In genomic region chr21:30779269-30779668, GRCh38 we compare ENCODE assay signal across 33 cellular contexts. TPM values are rescaled to one million over a fixed set of nuclear protein-coding genes. Genes with fewer than 3 reads are reported as not detected.
"Had no signal": no experiment of that assay in that cellular context is flagged by ENCODE, and none has a peak within 500 bp of the region (broad histone marks: within the 10 kb centered on the region; RNA-seq: fewer than 3 reads in every experiment).

No MANE protein-coding gene starts in this region.

- H3K27me3 Mint-ChIP-seq: stimulated activated memory B cell treated with anti-CD40 and anti-IgM and Interleukin-4, amounts not matched to agents 10 μg/mL and 1 μg/mL and 100 μg/mL, for 72 hours; stimulated activated naive B cell treated with anti-CD40 and anti-IgM and Interleukin-4, amounts not matched to agents 10 μg/mL and 1 μg/mL and 100 μg/mL, for 72 hours; type B pancreatic cell had no signal

- H3K27ac ChIP-seq: stomach, testis, thoracic aorta, thyroid gland, tibial artery, tibial nerve, transverse colon, upper lobe of left lung, upper lobe of right lung, uterus, vagina had no signal

- H3K4me3 Mint-ChIP-seq: stimulated activated effector memory CD8-positive, alpha-beta T cell treated with anti-CD3 and anti-CD28 coated beads, Interleukin-12 subunit alpha, Interleukin-12 subunit beta, amount 100 ng/mL, for 72 hours; stimulated activated memory B cell treated with anti-CD40 and anti-IgM and Interleukin-4, amounts not matched to agents 10 μg/mL and 1 μg/mL and 100 μg/mL, for 72 hours; stimulated activated naive B cell treated with anti-CD40 and anti-IgM and Interleukin-4, amounts not matched to agents 10 μg/mL and 1 μg/mL and 100 μg/mL, for 72 hours; stimulated activated naive CD8-positive, alpha-beta T cell treated with anti-CD3 and anti-CD28 coated beads, Interleukin-15, amount 100 ng/mL, for 72 hours; stimulated activated naive CD8-positive, alpha-beta T cell treated with anti-CD3 and anti-CD28 coated beads, Interleukin-15, Interleukin-2, amounts not matched to agents 100 ng/mL and 50 ng/mL, for 24 hours; type B pancreatic cell had no signal

- H3K27ac Mint-ChIP-seq: stimulated activated effector memory CD8-positive, alpha-beta T cell treated with anti-CD3 and anti-CD28 coated beads, Interleukin-12 subunit alpha, Interleukin-12 subunit beta, amount 100 ng/mL, for 72 hours; stimulated activated memory B cell treated with anti-CD40 and anti-IgM and Interleukin-4, amounts not matched to agents 10 μg/mL and 1 μg/mL and 100 μg/mL, for 72 hours; stimulated activated naive B cell treated with anti-CD40 and anti-IgM and Interleukin-4, amounts not matched to agents 10 μg/mL and 1 μg/mL and 100 μg/mL, for 72 hours; stimulated activated naive CD8-positive, alpha-beta T cell treated with anti-CD3 and anti-CD28 coated beads, Interleukin-15, amount 100 ng/mL, for 72 hours; stimulated activated naive CD8-positive, alpha-beta T cell treated with anti-CD3 and anti-CD28 coated beads, Interleukin-15, Interleukin-2, amounts not matched to agents 100 ng/mL and 50 ng/mL, for 24 hours; type B pancreatic cell had no signal

- H3K36me3 Mint-ChIP-seq: stimulated activated effector memory CD8-positive, alpha-beta T cell treated with anti-CD3 and anti-CD28 coated beads, Interleukin-12 subunit alpha, Interleukin-12 subunit beta, amount 100 ng/mL, for 72 hours; stimulated activated memory B cell treated with anti-CD40 and anti-IgM and Interleukin-4, amounts not matched to agents 10 μg/mL and 1 μg/mL and 100 μg/mL, for 72 hours; stimulated activated naive B cell treated with anti-CD40 and anti-IgM and Interleukin-4, amounts not matched to agents 10 μg/mL and 1 μg/mL and 100 μg/mL, for 72 hours; type B pancreatic cell had no signal

- H3K36me3 ChIP-seq: stomach, thoracic aorta, thyroid gland, tibial artery, tibial nerve, transverse colon, upper lobe of left lung, upper lobe of right lung, uterus, vagina had no signal

- ATAC-seq: stimulated activated effector memory CD8-positive, alpha-beta T cell treated with anti-CD3 and anti-CD28 coated beads, Interleukin-12 subunit alpha, Interleukin-12 subunit beta, amount 100 ng/mL, for 72 hours; stimulated activated memory B cell treated with anti-CD40 and anti-IgM and Interleukin-4, amounts not matched to agents 10 μg/mL and 1 μg/mL and 100 μg/mL, for 72 hours; stimulated activated naive B cell treated with anti-CD40 and anti-IgM and Interleukin-4, amounts not matched to agents 10 μg/mL and 1 μg/mL and 100 μg/mL, for 72 hours; stimulated activated naive CD8-positive, alpha-beta T cell treated with anti-CD3 and anti-CD28 coated beads, Interleukin-15, amount 100 ng/mL, for 72 hours; stimulated activated naive CD8-positive, alpha-beta T cell treated with anti-CD3 and anti-CD28 coated beads, Interleukin-15, Interleukin-2, amounts not matched to agents 100 U/mL and 50 U/mL, for 24 hours; upper lobe of right lung had no signal

- H3K9me3 ChIP-seq: testis, thoracic aorta, thyroid gland, tibial artery, transverse colon, upper lobe of left lung, upper lobe of right lung, uterus, vagina had no signal

- H3K4me3 ChIP-seq: stomach, testis, thoracic aorta, thyroid gland, tibial artery, tibial nerve, transverse colon, upper lobe of left lung, upper lobe of right lung, uterus, vagina had no signal

- H3K9me3 Mint-ChIP-seq: stimulated activated effector memory CD8-positive, alpha-beta T cell treated with anti-CD3 and anti-CD28 coated beads, Interleukin-12 subunit alpha, Interleukin-12 subunit beta, amount 100 ng/mL, for 72 hours; stimulated activated naive B cell treated with anti-CD40 and anti-IgM and Interleukin-4, amounts not matched to agents 10 μg/mL and 1 μg/mL and 100 μg/mL, for 72 hours; stimulated activated naive CD8-positive, alpha-beta T cell treated with anti-CD3 and anti-CD28 coated beads, Interleukin-15, amount 100 ng/mL, for 72 hours; stimulated activated naive CD8-positive, alpha-beta T cell treated with anti-CD3 and anti-CD28 coated beads, Interleukin-15, Interleukin-2, amounts not matched to agents 100 ng/mL and 50 ng/mL, for 24 hours; type B pancreatic cell had no signal

- H3K4me1 Mint-ChIP-seq: stimulated activated effector memory CD8-positive, alpha-beta T cell treated with anti-CD3 and anti-CD28 coated beads, Interleukin-12 subunit alpha, Interleukin-12 subunit beta, amount 100 ng/mL, for 72 hours; stimulated activated memory B cell treated with anti-CD40 and anti-IgM and Interleukin-4, amounts not matched to agents 10 μg/mL and 1 μg/mL and 100 μg/mL, for 72 hours; stimulated activated naive B cell treated with anti-CD40 and anti-IgM and Interleukin-4, amounts not matched to agents 10 μg/mL and 1 μg/mL and 100 μg/mL, for 72 hours; stimulated activated naive CD8-positive, alpha-beta T cell treated with anti-CD3 and anti-CD28 coated beads, Interleukin-15, amount 100 ng/mL, for 72 hours had no signal

- H3K27me3 ChIP-seq: stomach, testis, thyroid gland, tibial artery, tibial nerve, transverse colon, upper lobe of left lung, upper lobe of right lung, uterus, vagina had no signal

- DNase-seq: stimulated activated CD4-positive, alpha-beta T cell treated with anti-CD3 and anti-CD28 coated beads, Interleukin-2, amount 100 ng/mL, for 24 hours; stimulated activated CD4-positive, alpha-beta T cell treated with anti-CD3 and anti-CD28 coated beads, Interleukin-2, amount 100 ng/mL, for 48 hours; stimulated activated CD4-positive, alpha-beta T cell treated with anti-CD3 and anti-CD28 coated beads, Interleukin-4, amount 100 ng/mL, for 1 hour; stimulated activated CD4-positive, alpha-beta T cell treated with anti-CD3 and anti-CD28 coated beads, Interleukin-4, amount 100 ng/mL, for 24 hours; stimulated activated CD4-positive, alpha-beta T cell treated with anti-CD3 and anti-CD28 coated beads, Interleukin-4, amount 100 ng/mL, for 4 hours; stimulated activated CD8-positive, alpha-beta memory T cell treated with anti-CD3 and anti-CD28 coated beads, Interleukin-4, amount 100 ng/mL, for 48 hours; stimulated activated naive B cell treated with anti-CD40 and anti-IgM and Interleukin-4, amounts not matched to agents 10 μg/mL and 1 μg/mL and 100 μg/mL, for 72 hours; stimulated activated naive CD4-positive, alpha-beta T cell; stimulated activated naive CD4-positive, alpha-beta T cell treated with Interleukin-2 at 50 U/mL for 16 hours; stimulated activated naive CD8-positive, alpha-beta T cell treated with anti-CD3 and anti-CD28 coated beads, Interleukin-15, amount 100 ng/mL, for 72 hours; stimulated activated naive CD8-positive, alpha-beta T cell treated with anti-CD3 and anti-CD28 coated beads, Interleukin-15, Interleukin-2, amounts not matched to agents 100 U/mL and 50 U/mL, for 24 hours; stomach; substantia nigra; testis; thyroid gland; tibial artery; transverse colon; trophoblast cell; upper lobe of left lung; upper lobe of right lung; uterus had no signal

- H3K4me1 ChIP-seq: stomach, testis, thyroid gland, tibial artery, tibial nerve, transverse colon, upper lobe of left lung, upper lobe of right lung, uterus, vagina had no signal

RNA-seq across cellular contexts. Expression of gene KRTAP21-1, which starts 24.0 kb away (rescaled TPM):
- total RNA-seq: stomach, subcutaneous adipose tissue, temporal lobe, testis, thoracic aorta, thyroid gland, tibial nerve, transverse colon, upper lobe of left lung, upper lobe of right lung, ureter, urinary bladder, uterus, vagina had no signal
- polyA plus RNA-seq: stomach, thymus, urinary bladder had no signal

RNA-seq across cellular contexts. Expression of gene KRTAP21-2, which starts 32.2 kb away (rescaled TPM):
- total RNA-seq: stomach, subcutaneous adipose tissue, temporal lobe, thoracic aorta, thyroid gland, tibial nerve, transverse colon, upper lobe of left lung, upper lobe of right lung, ureter, urinary bladder, uterus, vagina had no signal
- polyA plus RNA-seq: stomach, thymus, urinary bladder had no signal

RNA-seq across cellular contexts. Expression of gene KRTAP8-1, which starts 33.8 kb away (rescaled TPM):
- total RNA-seq: stomach, subcutaneous adipose tissue, temporal lobe, testis, thoracic aorta, thyroid gland, tibial nerve, transverse colon, upper lobe of left lung, upper lobe of right lung, ureter, urinary bladder, uterus, vagina had no signal
- polyA plus RNA-seq: stomach, urinary bladder had no signal

RNA-seq across cellular contexts. Expression of gene KRTAP7-1, which starts 50.3 kb away (rescaled TPM):
- total RNA-seq: stomach, subcutaneous adipose tissue, temporal lobe, thoracic aorta, thyroid gland, tibial nerve, transverse colon, upper lobe of left lung, upper lobe of right lung, ureter, urinary bladder, uterus, vagina had no signal
- polyA plus RNA-seq: stomach, urinary bladder had no signal
